Comparison of ENCODE assay signal across 8 cellular contexts in genomic region chr7:50449501-50449880, GRCh38. TPM values are rescaled to one million over a fixed set of nuclear protein-coding genes. Genes with fewer than 3 reads are reported as not detected.
DNase-seq lines count a peak whose midpoint lies in the region; ATAC-seq and TF ChIP-seq lines count a peak whose summit lies in the region.

No MANE protein-coding gene starts in this region.

- peaks cover 18% of the 10 kb centered on the region for H3K4me1 ChIP-seq in CD8-positive, alpha-beta T cell (ENCODE audit: insufficient read depth, low read length)
- peaks cover 18% of the 10 kb centered on the region; the same call in 1 of the 2 replicates for H3K4me1 ChIP-seq in HUES64 (ENCODE audit: insufficient read depth, low read length)
- H3K4me1 ChIP-seq in naive thymus-derived CD4-positive, alpha-beta T cell (ENCODE audit: control insufficient read depth in 2 of 2, insufficient read depth in 2 of 2, low read length in 2 of 2): peaks cover 13 to 14% of the 10 kb centered on the region in 2 donors

- CTCF ChIA-PET in CD8-positive, alpha-beta T cell (lab: Charles Lee): interaction anchor here (1.5 to 2.6 kb wide), 4 partner anchors 9 to 357 kb away, joined by 3 to 8 read pairs (median 5); partner anchors contain the start of gene ZPBP
- CTCF ChIA-PET in naive thymus-derived CD4-positive, alpha-beta T cell (lab: Charles Lee): interaction anchor here (0.6 kb wide), 1 partner anchor 20 kb away, joined by 4 read pairs; no protein-coding TSS in a partner anchor

- peak overlapping the region; percentile 91 for H3K4me3 Mint-ChIP-seq in CD8-positive, alpha-beta T cell
- peak overlapping the region; percentile 91 to 96 (median 94) for H3K4me3 Mint-ChIP-seq in naive thymus-derived CD4-positive, alpha-beta T cell

- peak overlapping the region; percentile 69; the same call in 1 of the 2 replicates for H3K9ac ChIP-seq in HUES64 (ENCODE audit: low read depth, low read length)

- peaks cover 4% of the 10 kb centered on the region for H3K36me3 ChIP-seq in CD8-positive, alpha-beta T cell (ENCODE audit: insufficient read depth, low read length)
- peaks cover 24% of the 10 kb centered on the region for H3K36me3 ChIP-seq in HUES64 (ENCODE audit: insufficient read depth, low read length)
- peaks cover 0 to 19% (median 0%) of the 10 kb centered on the region in 3 experiments for H3K36me3 ChIP-seq in naive thymus-derived CD4-positive, alpha-beta T cell (ENCODE audit: control insufficient read depth in 2 of 3, insufficient read depth in 3 of 3, low read length in 3 of 3)

- no peaks in the 10 kb centered on the region for H3K27me3 ChIP-seq in CD8-positive, alpha-beta T cell (ENCODE audit: insufficient read depth, low read length)
- no peaks in the 10 kb centered on the region for H3K27me3 ChIP-seq in HUES64 (ENCODE audit: insufficient read depth, low read length)
- no peaks in the 10 kb centered on the region for H3K27me3 ChIP-seq in naive thymus-derived CD4-positive, alpha-beta T cell (ENCODE audit: control insufficient read depth in 2 of 2, insufficient read depth in 2 of 2, low read length in 2 of 2)

- H3K27me3 Mint-ChIP-seq in CD8-positive, alpha-beta T cell (ENCODE audit: low read depth): no peaks in the 10 kb centered on the region
- peaks cover 0 to 9% (median 0%) of the 10 kb centered on the region in 5 donors for H3K27me3 Mint-ChIP-seq in naive thymus-derived CD4-positive, alpha-beta T cell

- H3K36me3 Mint-ChIP-seq in CD8-positive, alpha-beta T cell: peaks cover 22% of the 10 kb centered on the region
- peaks cover 15 to 23% (median 19%) of the 10 kb centered on the region in 5 donors for H3K36me3 Mint-ChIP-seq in naive thymus-derived CD4-positive, alpha-beta T cell

- H3K4me1 Mint-ChIP-seq in CD8-positive, alpha-beta T cell (ENCODE audit: low read depth): peaks cover 26% of the 10 kb centered on the region
- peaks cover 14 to 48% (median 29%) of the 10 kb centered on the region in 7 donors for H3K4me1 Mint-ChIP-seq in naive thymus-derived CD4-positive, alpha-beta T cell

- peak overlapping the region; percentile 79 for H3K4me3 ChIP-seq in CD8-positive, alpha-beta T cell (ENCODE audit: low read depth, low read length)
- H3K4me3 ChIP-seq in HUES64 (ENCODE audit: low read length) (peak overlapping the region; percentile 64), cardiac fibroblast (replicated peaks in 1 of 2; ENCODE audit: low read depth in 2 of 2, low read length in 2 of 2) (peak overlapping the region; percentile 89 to 97)
- H3K4me3 ChIP-seq in naive thymus-derived CD4-positive, alpha-beta T cell (ENCODE audit: low read length): peak overlapping the region; percentile 63

- H3K27ac ChIP-seq in CD8-positive, alpha-beta T cell (ENCODE audit: low read depth, low read length): peak overlapping the region; percentile 80
- H3K27ac ChIP-seq in HUES64 (ENCODE audit: low read depth, low read length): peak overlapping the region; percentile 24; the same call in 1 of the 2 replicates
- H3K27ac ChIP-seq in naive thymus-derived CD4-positive, alpha-beta T cell (ENCODE audit: low read depth, low read length): peak overlapping the region; percentile 94

- DNase-seq in CD8-positive, alpha-beta T cell: no peak
- DNase-seq in cardiac fibroblast (ENCODE audit: low read depth in 2 of 2) (no peak), NK-92 (lab: John Stamatoyannopoulos, UW; ENCODE audit: unreplicated experiment) (no peak), C1 segment of cervical spinal cord (lab: John Stamatoyannopoulos, UW) (no peak), SKM-1 treated with dmso at 0.1 percent for 144 hours (lab: John Stamatoyannopoulos, UW; ENCODE audit: unreplicated experiment) (no peak)
- no peak for DNase-seq in naive thymus-derived CD4-positive, alpha-beta T cell
- DNase-seq in stimulated activated CD4-positive, alpha-beta T cell treated with anti-CD3 and anti-CD28 coated beads, Interleukin-2, amount 100 ng/mL, for 24 hours: no peak

- POLR2A ChIA-PET in CD8-positive, alpha-beta T cell (lab: Charles Lee): interaction anchor here (0.6 to 2.0 kb wide), 2 partner anchors 184 to 381 kb away, joined by 3 to 5 read pairs; no protein-coding TSS in a partner anchor
- POLR2A ChIA-PET in naive thymus-derived CD4-positive, alpha-beta T cell (lab: Charles Lee): interaction anchor here (0.7 to 1.5 kb wide), 2 partner anchors 56 to 290 kb away, joined by 3 to 4 read pairs; no protein-coding TSS in a partner anchor

- peak overlapping the region; percentile 93 for H3K27ac Mint-ChIP-seq in CD8-positive, alpha-beta T cell
- peak overlapping the region; percentile 92 to 99 (median 96) for H3K27ac Mint-ChIP-seq in naive thymus-derived CD4-positive, alpha-beta T cell

- no peaks in the 10 kb centered on the region for H3K9me3 Mint-ChIP-seq in CD8-positive, alpha-beta T cell
- H3K9me3 Mint-ChIP-seq in naive thymus-derived CD4-positive, alpha-beta T cell: no peaks in the 10 kb centered on the region

- no peak for ATAC-seq in CD8-positive, alpha-beta T cell
- no peak for ATAC-seq in naive thymus-derived CD4-positive, alpha-beta T cell

- no peak for TF ChIP-seq CTCF in CD8-positive, alpha-beta T cell (IDR thresholded peaks at IDR 0.05)
- no peak for TF ChIP-seq CTCF in cardiac fibroblast (IDR thresholded peaks at IDR 0.05; ENCODE audit: low read depth, low read length)

- intact Hi-C loops in CD8-positive, alpha-beta T cell (cut with DNase I, micrococcal nuclease): no loop called here
- intact Hi-C loops in naive thymus-derived CD4-positive, alpha-beta T cell (cut with micrococcal nuclease): loop anchor here in 1 of 2 donors (2.0 kb wide), 1 partner anchor 33 kb away; no protein-coding TSS in a partner anchor

- WGBS in HUES64: 23% methylated on average over 5 of the region's 5 CpGs

- H3K9me3 ChIP-seq in CD8-positive, alpha-beta T cell (ENCODE audit: low read length): no peaks in the 10 kb centered on the region
- no peaks in the 10 kb centered on the region for H3K9me3 ChIP-seq in HUES64 (ENCODE audit: insufficient read depth, low read depth, low read length)
- H3K9me3 ChIP-seq in naive thymus-derived CD4-positive, alpha-beta T cell (ENCODE audit: control insufficient read depth in 2 of 3, low read length in 3 of 3): no peaks in the 10 kb centered on the region

RNA-seq across cellular contexts. Expression of gene FIGNL1, which starts 0.7 kb away (rescaled TPM):
- 10 to 100 TPM; 11.3 to 12.7 TPM for total RNA-seq in CD8-positive, alpha-beta T cell
- polyA plus RNA-seq in HUES64 (2013, experiment 1 of 2): 16.4 TPM
- 18.0 TPM for polyA plus RNA-seq in HUES64 (2013, experiment 2 of 2)
- total RNA-seq in naive thymus-derived CD4-positive, alpha-beta T cell: 10 to 100 TPM in 3 of 5 experiments, 1 to 10 TPM in 2; 7.7 to 30.2 (median 14.3) TPM
- 10 to 100 TPM in 1 of 2 donors, 1 to 10 TPM in 1; 9.1 to 10.3 TPM for polyA plus RNA-seq in naive thymus-derived CD4-positive, alpha-beta T cell

Comparison
In these comparisons a context has a peak if more than half of its experiments do, and no peak if none do; other contexts are left out.
1. H3K27ac ChIP-seq: peak in every context shown above with its lines; median percentile 94 in naive thymus-derived CD4-positive, alpha-beta T cell; 80 in CD8-positive, alpha-beta T cell; 24 in HUES64.